Comparison of ENCODE assay signal across 16 cellular contexts in the genomic region with DNA sequence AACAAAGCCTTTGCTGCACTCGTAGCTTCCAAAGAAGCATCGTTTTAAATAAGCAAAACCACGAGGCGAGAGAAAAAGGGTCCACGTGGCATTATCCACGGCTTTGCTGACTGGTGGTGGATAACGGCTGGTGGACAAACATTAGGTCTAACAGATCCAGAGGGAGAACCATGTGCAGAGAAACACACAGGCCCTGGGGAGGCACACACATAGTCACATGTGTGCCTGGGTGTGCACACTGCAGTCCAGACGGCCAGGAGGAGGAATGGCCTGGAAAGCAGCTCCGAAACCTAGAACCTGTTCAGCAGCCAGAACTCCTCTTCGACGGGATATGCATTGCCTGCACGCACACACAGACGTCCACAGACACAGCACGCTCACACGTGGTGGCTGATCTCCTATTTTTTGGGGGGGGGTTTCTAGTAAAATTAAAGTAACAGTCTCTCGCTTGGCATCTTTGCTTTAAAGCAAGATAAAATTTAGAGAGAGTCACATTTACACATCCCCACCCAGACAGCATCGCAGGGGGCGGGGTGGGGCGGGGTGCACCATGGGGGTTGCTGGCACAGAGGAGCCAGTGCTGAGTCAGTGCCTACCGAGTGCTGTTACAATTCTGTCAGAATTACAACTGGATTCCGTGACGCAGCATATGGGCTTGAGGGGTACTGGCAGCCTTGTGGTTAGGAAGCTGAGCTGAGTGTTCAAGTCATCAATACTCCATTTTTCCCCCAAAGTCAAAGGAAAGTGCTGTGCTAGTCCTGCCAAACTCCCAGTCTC.
"Had no signal": no experiment of that assay in that cellular context is flagged by ENCODE, and none has a peak within 500 bp of the region (broad histone marks: within the 10 kb centered on the region; RNA-seq: fewer than 3 reads in every experiment).

No MANE protein-coding gene starts in this region.

- H3K4me1 Mint-ChIP-seq: activated CD8-positive, alpha-beta memory T cell treated with anti-CD3 and anti-CD28 coated beads, Interleukin-2, amount 10 ng/mL, durations not matched to agents 7 days and 5 days; stimulated activated effector memory CD8-positive, alpha-beta T cell treated with anti-CD3 and anti-CD28 coated beads, Interleukin-12 subunit alpha, Interleukin-12 subunit beta, amount 100 ng/mL, for 72 hours had no signal

- H3K36me3 Mint-ChIP-seq: activated CD8-positive, alpha-beta memory T cell treated with anti-CD3 and anti-CD28 coated beads, Interleukin-2, amount 10 ng/mL, durations not matched to agents 7 days and 5 days; stimulated activated effector memory CD8-positive, alpha-beta T cell treated with anti-CD3 and anti-CD28 coated beads, Interleukin-12 subunit alpha, Interleukin-12 subunit beta, amount 100 ng/mL, for 72 hours had no signal

- ATAC-seq: activated CD4-positive, CD25-positive, alpha-beta regulatory T cell treated with anti-CD3 and anti-CD28 coated beads, Interleukin-2, amount 50 U/mL, for 24 hours; activated CD8-positive, alpha-beta memory T cell treated with anti-CD3 and anti-CD28 coated beads, Interleukin-2, amount 10 ng/mL, durations not matched to agents 7 days and 5 days; activated T-cell treated with anti-CD3 and anti-CD28 coated beads, Interleukin-2, amount 50 U/mL, for 72 hours; gastroesophageal sphincter; stimulated activated effector memory CD8-positive, alpha-beta T cell treated with anti-CD3 and anti-CD28 coated beads, Interleukin-12 subunit alpha, Interleukin-12 subunit beta, amount 100 ng/mL, for 72 hours had no signal

- H3K27ac Mint-ChIP-seq: activated CD8-positive, alpha-beta memory T cell treated with anti-CD3 and anti-CD28 coated beads, Interleukin-2, amount 10 ng/mL, durations not matched to agents 7 days and 5 days; activated T-cell treated with anti-CD3 and anti-CD28 coated beads, Interleukin-2, amount 50 U/mL, for 72 hours; stimulated activated effector memory CD8-positive, alpha-beta T cell treated with anti-CD3 and anti-CD28 coated beads, Interleukin-12 subunit alpha, Interleukin-12 subunit beta, amount 100 ng/mL, for 72 hours had no signal

- H3K36me3 ChIP-seq: gastroesophageal sphincter, right atrium auricular region had no signal

- H3K4me3 ChIP-seq: coronary artery, gastroesophageal sphincter, right atrium auricular region had no signal

- H3K9me3 Mint-ChIP-seq: activated T-cell treated with anti-CD3 and anti-CD28 coated beads, Interleukin-2, amount 50 U/mL, for 72 hours; neural crest cell; stimulated activated effector memory CD8-positive, alpha-beta T cell treated with anti-CD3 and anti-CD28 coated beads, Interleukin-12 subunit alpha, Interleukin-12 subunit beta, amount 100 ng/mL, for 72 hours had no signal

- H3K4me1 ChIP-seq: right atrium auricular region had no signal

- H3K4me3 Mint-ChIP-seq: activated CD8-positive, alpha-beta memory T cell treated with anti-CD3 and anti-CD28 coated beads, Interleukin-2, amount 10 ng/mL, durations not matched to agents 7 days and 5 days; activated T-cell treated with anti-CD3 and anti-CD28 coated beads, Interleukin-2, amount 50 U/mL, for 72 hours; stimulated activated effector memory CD8-positive, alpha-beta T cell treated with anti-CD3 and anti-CD28 coated beads, Interleukin-12 subunit alpha, Interleukin-12 subunit beta, amount 100 ng/mL, for 72 hours had no signal

- H3K27me3 ChIP-seq: right atrium auricular region had no signal

- DNase-seq: activated CD4-positive, alpha-beta T cell treated with anti-CD3 and anti-CD28 coated beads, Interleukin-2, amount 50 U/mL, for 4 hours; activated CD8-positive, alpha-beta memory T cell treated with anti-CD3 and anti-CD28 coated beads, Interleukin-2, amount 10 ng/mL, durations not matched to agents 7 days and 5 days; activated gamma-delta T cell treated with Interleukin-2 at 50 U/mL for 16 hours; activated T-cell treated with anti-CD3 and anti-CD28 coated beads, Interleukin-2, amount 50 U/mL, for 72 hours; aorta; effector CD4-positive, alpha-beta T cell; hippocampal formation; kidney glomerular epithelial cell; T-helper 2 cell; trophoblast cell had no signal

- H3K9me3 ChIP-seq: gastroesophageal sphincter, right atrium auricular region had no signal
